ENCODE assay signal across 7 cellular contexts in genomic region chr2:67628892-67629291, GRCh38.
"Had no signal": no experiment of that assay in that cellular context is flagged by ENCODE, and none has a peak within 500 bp of the region (broad histone marks: within the 10 kb centered on the region; RNA-seq: fewer than 3 reads in every experiment).

No MANE protein-coding gene starts in this region.

- DNase-seq: GM23248, GOT3, H7, HFFc6, IMR-90 had no signal

- ATAC-seq: HCT116, K562 had no signal
